ENCODE assay signal across 1 cellular context in genomic region chr2:10269711-10270610, GRCh38.
TF ChIP-seq lines count a peak whose summit lies in the region.

No MANE protein-coding gene starts in this region.

TF ChIP-seq in HepG2, 621 proteins besides CTCF, POLR2A, EP300 and RAD21 (continued from another document):
- TF ChIP-seq ZNF503 (CRISPR knock-in tag; IDR thresholded peaks at IDR 0.05) (no peak), UBTF (CRISPR knock-in tag; IDR thresholded peaks at IDR 0.05) (no peak), HOXA5 (CRISPR knock-in tag; IDR thresholded peaks at IDR 0.05) (no peak)
